In genomic region chr10:100522107-100522811, GRCh38 we compare ENCODE assay signal across 25 cellular contexts. TPM values are rescaled to one million over a fixed set of nuclear protein-coding genes. Genes with fewer than 3 reads are reported as not detected.
A peak's percentile ranks its signal among the peaks of the same experiment; 100 is the strongest.
DNase-seq lines count a peak whose midpoint lies in the region; ATAC-seq, FAIRE-seq and TF ChIP-seq lines count a peak whose summit lies in the region.
"Had no signal": no experiment of that assay in that cellular context is flagged by ENCODE, and none has a peak within 500 bp of the region (broad histone marks: within the 10 kb centered on the region; RNA-seq: fewer than 3 reads in every experiment).

No MANE protein-coding gene starts in this region.

- CTCF ChIA-PET in HepG2 (lab: Yijun Ruan, JAX; ENCODE audit: low intra/inter-chr PET ratio, low total read pairs) (no interaction called here), RWPE1 (lab: Yijun Ruan, JAX) (interaction anchor here (0.6 to 1.3 kb wide), 3 partner anchors 11 to 88 kb away, joined by 3 read pairs; no protein-coding TSS in a partner anchor), endothelial cell of umbilical vein (lab: Charles Lee) (interaction anchor here (0.8 to 4.6 kb wide), 5 partner anchors 13 to 356 kb away, joined by 3 to 14 read pairs (median 3); partner anchors contain the start of gene HIF1AN)

- H3K4me1 ChIP-seq in HepG2 (ENCODE audit: insufficient read depth, low read length): peaks cover 14% of the 10 kb centered on the region
- peaks cover 0 to 25% (median 3%) of the 10 kb centered on the region in 4 donors for H3K4me1 ChIP-seq in right lobe of liver
- H3K4me1 ChIP-seq in endothelial cell of umbilical vein (ENCODE audit: control insufficient read depth, extremely low read depth, insufficient read depth, low read length): peaks cover 31% of the 10 kb centered on the region
- no peaks in the 10 kb centered on the region for H3K4me1 ChIP-seq in ascending aorta

- H3K27ac Mint-ChIP-seq in stimulated activated naive B cell treated with anti-CD40 and anti-IgM and Interleukin-4, amounts not matched to agents 10 μg/mL and 1 μg/mL and 100 μg/mL, for 72 hours: no peak overlapping the region
- H3K27ac Mint-ChIP-seq: brain, nephron progenitor cell, type B pancreatic cell had no signal

- 99% methylated on average over 5 of the region's 5 CpGs for WGBS in HepG2 (ENCODE audit: low lambda C conversion rate)
- 72% methylated on average over 5 of the region's 5 CpGs for WGBS in right lobe of liver (ENCODE audit: insufficient coverage, low coverage, low lambda C conversion rate, missing lambda C conversion rate)

- FAIRE-seq in HepG2 (lab: Jason Lieb, UNC) (no peak), endothelial cell of umbilical vein (lab: Jason Lieb, UNC) (peak; percentile 47)
- FAIRE-seq: D721Med, GM12892 had no signal

- no peak overlapping the region for H3K4me3 Mint-ChIP-seq in stimulated activated naive B cell treated with anti-CD40 and anti-IgM and Interleukin-4, amounts not matched to agents 10 μg/mL and 1 μg/mL and 100 μg/mL, for 72 hours
- H3K4me3 Mint-ChIP-seq: CD14-positive monocyte, nephron progenitor cell, type B pancreatic cell had no signal

- ATAC-seq in HepG2 (no peak), right lobe of liver (no peak)
- no peak for ATAC-seq in stimulated activated naive B cell treated with anti-CD40 and anti-IgM and Interleukin-4, amounts not matched to agents 10 μg/mL and 1 μg/mL and 100 μg/mL, for 72 hours (replicated peaks)
- ATAC-seq: esophagus mucosa, left cardiac atrium, SK-N-SH treated with all-trans-retinoic acid at 6 μM for 48 hours had no signal

- H3K36me3 Mint-ChIP-seq in stimulated activated naive B cell treated with anti-CD40 and anti-IgM and Interleukin-4, amounts not matched to agents 10 μg/mL and 1 μg/mL and 100 μg/mL, for 72 hours: peaks cover 34 to 60% of the 10 kb centered on the region in 2 donors

- TF ChIP-seq RAD21 in HepG2 (CRISPR knock-in tag; IDR thresholded peaks at IDR 0.05): no peak

- no peak overlapping the region for H3K27ac ChIP-seq in HepG2 (ENCODE audit: extremely low read length, insufficient read depth, low read length)
- no peak overlapping the region for H3K27ac ChIP-seq in right lobe of liver
- H3K27ac ChIP-seq in RWPE1: no peak overlapping the region
- H3K27ac ChIP-seq in endothelial cell of umbilical vein (ENCODE audit: insufficient read depth, low read depth, low read length): no peak overlapping the region
- H3K27ac ChIP-seq in ascending aorta: no peak overlapping the region
- H3K27ac ChIP-seq: ovary had no signal

- H3K9ac ChIP-seq in HepG2 (ENCODE audit: insufficient read depth, low read depth, low read length) (no peak overlapping the region), endothelial cell of umbilical vein (replicated peaks; ENCODE audit: extremely low read depth, insufficient read depth, low read length) (no peak overlapping the region)

- no peaks in the 10 kb centered on the region for H3K9me1 ChIP-seq in endothelial cell of umbilical vein (replicated peaks; ENCODE audit: control insufficient read depth, extremely low read depth, insufficient read depth, low read length)

- BruUV-seq in HepG2 (replicated peaks; lab: Mats Ljungman, UMichigan) (no TSS peak), endothelial cell of umbilical vein (replicated peaks; lab: Mats Ljungman, UMichigan) (no TSS peak)

- no peaks in the 10 kb centered on the region for H3K9me3 Mint-ChIP-seq in stimulated activated naive B cell treated with anti-CD40 and anti-IgM and Interleukin-4, amounts not matched to agents 10 μg/mL and 1 μg/mL and 100 μg/mL, for 72 hours
- H3K9me3 Mint-ChIP-seq: brain, nephron progenitor cell, type B pancreatic cell had no signal

- H3K4me2 ChIP-seq in HepG2 (ENCODE audit: low read depth, low read length): no peak overlapping the region
- H3K4me2 ChIP-seq in endothelial cell of umbilical vein (ENCODE audit: insufficient read depth, low read length): no peak overlapping the region
- H3K4me2 ChIP-seq: smooth muscle cell had no signal

- intact Hi-C loops in HepG2 (cut with micrococcal nuclease; ENCODE audit: unreplicated experiment): no loop called here
- intact Hi-C loops in right lobe of liver (cut with DNase I): no loop called here
- intact Hi-C loops in endothelial cell of umbilical vein (cut with micrococcal nuclease): no loop called here
- intact Hi-C loops in ascending aorta (cut with DNase I): loop anchor here (10.0 kb wide), 1 partner anchor 677 kb away; no protein-coding TSS in a partner anchor

- POLR2A ChIA-PET in HepG2 (lab: Yijun Ruan, JAX) (interaction anchor here (2.8 kb wide), 1 partner anchor 13 kb away, joined by 9 read pairs; the partner anchor contains the start of gene HIF1AN), RWPE1 (lab: Yijun Ruan, JAX; ENCODE audit: low non-redundant PET) (interaction anchor here (1.2 kb wide), 1 partner anchor 13 kb away, joined by 3 read pairs; the partner anchor contains the start of gene HIF1AN), endothelial cell of umbilical vein (lab: Charles Lee) (interaction anchor here (0.7 kb wide), 1 partner anchor 240 kb away, joined by 3 read pairs; no protein-coding TSS in a partner anchor)

- H2AFZ ChIP-seq in HepG2 (ENCODE audit: low read length) (no peak overlapping the region), endothelial cell of umbilical vein (ENCODE audit: low read depth, low read length) (no peak overlapping the region)

- no peak for TF ChIP-seq POLR2A in HepG2 (IDR thresholded peaks at IDR 0.05; ENCODE audit: insufficient read depth in 1 of 2, low read depth in 2 of 2, low read length in 2 of 2)
- no peak for TF ChIP-seq POLR2A in right lobe of liver (IDR thresholded peaks at IDR 0.05)
- TF ChIP-seq POLR2A in endothelial cell of umbilical vein (IDR thresholded peaks at IDR 0.05; ENCODE audit: low read depth, low read length): no peak

- TF ChIP-seq CTCF in HepG2 (CRISPR knock-in tag; IDR thresholded peaks at IDR 0.05): no peak
- no peak for TF ChIP-seq CTCF in right lobe of liver (IDR thresholded peaks at IDR 0.05)
- no peak for TF ChIP-seq CTCF in RWPE1 (conservative IDR thresholded peaks at IDR 0.05; ENCODE audit: low read depth)
- TF ChIP-seq CTCF in endothelial cell of umbilical vein (IDR thresholded peaks at IDR 0.05; ENCODE audit: extremely low read depth in 1 of 2, insufficient read depth in 1 of 2, low read depth in 1 of 2, low read length in 2 of 2): no peak
- TF ChIP-seq CTCF in ascending aorta (IDR thresholded peaks at IDR 0.05): no peak

- DNase-seq in HepG2 (ENCODE audit: low spot score): no peak
- DNase-seq in right lobe of liver: no peak
- peak; percentile 34 for DNase-seq in RWPE1 (ENCODE audit: low spot score)
- DNase-seq in endothelial cell of umbilical vein (ENCODE audit: low read depth, low spot score): no peak
- DNase-seq in ascending aorta (ENCODE audit: low spot score in 2 of 2): no peak
- DNase-seq in COR-L47 (lab: John Stamatoyannopoulos, UW): no peak
- DNase-seq in stimulated activated naive B cell treated with anti-CD40 and anti-IgM and Interleukin-4, amounts not matched to agents 10 μg/mL and 1 μg/mL and 100 μg/mL, for 72 hours: no peak
- DNase-seq: effector CD8-positive, alpha-beta T cell; left cardiac atrium; NCI-H146; NCI-H446 treated with DMSO at 0.1 percent for 48 hours; nephron progenitor cell; ovary; stimulated activated CD4-positive, alpha-beta T cell treated with anti-CD3 and anti-CD28 coated beads, Interleukin-1b, Interleukin-23, amount 100 ng/mL, for 48 hours had no signal

- dilution Hi-C loops in endothelial cell of umbilical vein (cut with MboI; ENCODE audit: extremely low pct_ligation_motif_present, low sequenced_read_pairs): no loop called here

- H3K36me3 ChIP-seq in HepG2 (replicated peaks in 1 of 2; ENCODE audit: control insufficient read depth in 1 of 2, insufficient read depth in 2 of 2, low read length in 2 of 2) (peaks cover 4 to 28% of the 10 kb centered on the region in 2 experiments), right lobe of liver (peaks cover 0 to 40% (median 21%) of the 10 kb centered on the region in 4 donors), endothelial cell of umbilical vein (ENCODE audit: control insufficient read depth in 2 of 2, extremely low read depth in 1 of 2, insufficient read depth in 2 of 2, low read length in 2 of 2) (peaks cover 11 to 18% of the 10 kb centered on the region in 2 experiments), ascending aorta (peaks cover 26 to 40% of the 10 kb centered on the region in 2 donors)
- H3K36me3 ChIP-seq: ovary had no signal

- H4K20me1 ChIP-seq in HepG2 (ENCODE audit: insufficient read depth, low read length) (no peaks in the 10 kb centered on the region), endothelial cell of umbilical vein (replicated peaks; ENCODE audit: control insufficient read depth, extremely low read depth, insufficient read depth, low read length) (no peaks in the 10 kb centered on the region)

- H3K79me2 ChIP-seq in HepG2 (ENCODE audit: insufficient read depth, low read length) (no peaks in the 10 kb centered on the region), endothelial cell of umbilical vein (ENCODE audit: control insufficient read depth, insufficient read depth, low read length) (no peaks in the 10 kb centered on the region)

- H3K9me3 ChIP-seq in HepG2 (ENCODE audit: low read length) (no peaks in the 10 kb centered on the region), right lobe of liver (no peaks in the 10 kb centered on the region), endothelial cell of umbilical vein (replicated peaks; ENCODE audit: control insufficient read depth, insufficient read depth, low read length) (no peaks in the 10 kb centered on the region), ascending aorta (no peaks in the 10 kb centered on the region)
- H3K9me3 ChIP-seq: ovary had no signal

- peaks cover 10% of the 10 kb centered on the region in 2 donors for H3K4me1 Mint-ChIP-seq in stimulated activated naive B cell treated with anti-CD40 and anti-IgM and Interleukin-4, amounts not matched to agents 10 μg/mL and 1 μg/mL and 100 μg/mL, for 72 hours

- no peak overlapping the region for H3K4me3 ChIP-seq in HepG2 (replicated peaks in 1 of 3; ENCODE audit: insufficient read depth in 1 of 3, low read depth in 2 of 3, low read length in 3 of 3)
- H3K4me3 ChIP-seq in right lobe of liver: no peak overlapping the region
- H3K4me3 ChIP-seq in endothelial cell of umbilical vein (replicated peaks in 1 of 3; ENCODE audit: insufficient read depth in 1 of 3, low read depth in 1 of 3, low read length in 3 of 3): no peak overlapping the region
- no peak overlapping the region for H3K4me3 ChIP-seq in ascending aorta
- H3K4me3 ChIP-seq: ovary, smooth muscle cell had no signal

- H3K27me3 ChIP-seq in HepG2 (ENCODE audit: control insufficient read depth in 1 of 2, insufficient read depth in 2 of 2, low read length in 2 of 2): no peaks in the 10 kb centered on the region
- H3K27me3 ChIP-seq in right lobe of liver: no peaks in the 10 kb centered on the region
- no peaks in the 10 kb centered on the region for H3K27me3 ChIP-seq in endothelial cell of umbilical vein (ENCODE audit: control insufficient read depth in 2 of 2, insufficient read depth in 2 of 2, low read length in 2 of 2)
- no peaks in the 10 kb centered on the region for H3K27me3 ChIP-seq in ascending aorta
- H3K27me3 ChIP-seq: ovary had no signal

- H3K27me3 Mint-ChIP-seq in stimulated activated naive B cell treated with anti-CD40 and anti-IgM and Interleukin-4, amounts not matched to agents 10 μg/mL and 1 μg/mL and 100 μg/mL, for 72 hours: peaks cover 16 to 17% of the 10 kb centered on the region in 2 donors

- in situ Hi-C loops in HepG2 (cut with HindIII; ENCODE audit: extremely low pct_ligation_motif_present, low pct_unique_long_range_greater_than_20kb): no loop called here

- no peak for TF ChIP-seq EP300 in HepG2 (IDR thresholded peaks at IDR 0.05; ENCODE audit: low read depth in 2 of 2, low read length in 2 of 2)
- TF ChIP-seq EP300 in HepG2 (CRISPR knock-in tag; IDR thresholded peaks at IDR 0.05; ENCODE audit: borderline replicate concordance): no peak

RNA-seq across cellular contexts. Expression of gene SEC31B, which starts 2.6 kb away (rescaled TPM):
- total RNA-seq in HepG2 (2016; rRNA removed; fragmentation: Illumina TruSeq; extraction: Trizol) (0.56 and 2.0 TPM in 2 replicates), right lobe of liver (1 to 10 TPM; 2.4 to 9.1 (median 4.7) TPM), endothelial cell of umbilical vein (11.1 and 12.5 TPM in 2 replicates), ascending aorta (9.2 TPM)
- 0.10 and 0.35 TPM in 2 replicates for total RNA-seq in HepG2 (2016; cell fraction: cytosol; rRNA removed; fragmentation: Illumina TruSeq; extraction: Trizol; ENCODE audit: low read depth)
- 0.28 and 2.1 TPM in 2 replicates for total RNA-seq in HepG2 (2016; cell fraction: insoluble cytoplasmic fraction; rRNA removed; fragmentation: Illumina TruSeq; extraction: Trizol)
- 0.41 and 0.43 TPM in 2 replicates for total RNA-seq in HepG2 (2016; cell fraction: membrane; rRNA removed; fragmentation: Illumina TruSeq; extraction: Trizol)
- 3.6 and 4.9 TPM in 2 replicates for total RNA-seq in HepG2 (2016; cell fraction: nucleus; rRNA removed; fragmentation: Illumina TruSeq; extraction: Trizol)
- polyA plus RNA-seq in HepG2 (2011; rRNA removed) (8.3 and 9.0 TPM in 2 replicates), endothelial cell of umbilical vein (13.3 and 14.4 TPM in 2 replicates)
- 1.0 and 1.1 TPM in 2 replicates for polyA plus RNA-seq in HepG2 (2011; cell fraction: cytosol; rRNA removed)
- polyA plus RNA-seq in HepG2 (2011; cell fraction: nucleus; rRNA removed): 61.2 and 63.8 TPM in 2 replicates
- polyA plus RNA-seq in HepG2 (2012): 4.3 and 7.1 TPM in 2 replicates
- polyA plus RNA-seq in HepG2 (2016; cell fraction: cytosol; fragmentation: Illumina TruSeq; extraction: Trizol; ENCODE audit: low read depth): 0.03 and 0.17 TPM in 2 replicates
- polyA plus RNA-seq in HepG2 (2016; cell fraction: insoluble cytoplasmic fraction; fragmentation: Illumina TruSeq; extraction: Trizol; ENCODE audit: low read depth): 0.17 and 0.28 TPM in 2 replicates
- polyA plus RNA-seq in HepG2 (2016; cell fraction: membrane; fragmentation: Illumina TruSeq; extraction: Trizol; ENCODE audit: low read depth): 0.06 TPM in 1 of 2 replicates, not detected in the other
- 12.1 and 14.5 TPM in 2 replicates for polyA plus RNA-seq in HepG2 (2016; cell fraction: nucleus; fragmentation: Illumina TruSeq; extraction: Trizol; ENCODE audit: insufficient read depth, low read depth)
- polyA minus RNA-seq in HepG2 (2011; rRNA and poly(A)+ RNA removed; ENCODE audit: low replicate concordance): 5.4 and 6.4 TPM in 2 replicates
- not detected in 2 replicates for polyA minus RNA-seq in HepG2 (2011; cell fraction: cytosol; rRNA and poly(A)+ RNA removed)
- 16.1 and 18.5 TPM in 2 replicates for polyA minus RNA-seq in HepG2 (2011; cell fraction: nucleus; rRNA and poly(A)+ RNA removed)
- polyA plus RNA-seq in endothelial cell of umbilical vein (2011; cell fraction: cytosol; rRNA removed): 1.2 and 2.7 TPM in 2 replicates
- 152 and 174 TPM in 2 replicates for polyA plus RNA-seq in endothelial cell of umbilical vein (2011; cell fraction: nucleus; rRNA removed)
- polyA plus RNA-seq in endothelial cell of umbilical vein (2012): 7.1 and 8.2 TPM in 2 replicates
- 16.6 TPM in 2 replicates for polyA minus RNA-seq in endothelial cell of umbilical vein
- polyA minus RNA-seq in endothelial cell of umbilical vein (2011; cell fraction: cytosol; rRNA and poly(A)+ RNA removed): 0.72 TPM
- polyA minus RNA-seq in endothelial cell of umbilical vein (2011; cell fraction: nucleus; rRNA and poly(A)+ RNA removed): 19.3 and 25.6 TPM in 2 replicates

RNA-seq across cellular contexts. Expression of gene NDUFB8, which starts 7.4 kb away (rescaled TPM):
- total RNA-seq in HepG2 (2016; rRNA removed; fragmentation: Illumina TruSeq; extraction: Trizol): 216 and 222 TPM in 2 replicates
- 214 and 229 TPM in 2 replicates for total RNA-seq in HepG2 (2016; cell fraction: cytosol; rRNA removed; fragmentation: Illumina TruSeq; extraction: Trizol; ENCODE audit: low read depth)
- 217 and 240 TPM in 2 replicates for total RNA-seq in HepG2 (2016; cell fraction: insoluble cytoplasmic fraction; rRNA removed; fragmentation: Illumina TruSeq; extraction: Trizol)
- total RNA-seq in HepG2 (2016; cell fraction: membrane; rRNA removed; fragmentation: Illumina TruSeq; extraction: Trizol): 124 and 145 TPM in 2 replicates
- 85.9 and 90.2 TPM in 2 replicates for total RNA-seq in HepG2 (2016; cell fraction: nucleus; rRNA removed; fragmentation: Illumina TruSeq; extraction: Trizol)
- polyA plus RNA-seq in HepG2 (2011; rRNA removed): 197 and 210 TPM in 2 replicates
- 254 and 343 TPM in 2 replicates for polyA plus RNA-seq in HepG2 (2011; cell fraction: cytosol; rRNA removed)
- 99.7 and 123 TPM in 2 replicates for polyA plus RNA-seq in HepG2 (2011; cell fraction: nucleus; rRNA removed)
- 111 and 145 TPM in 2 replicates for polyA plus RNA-seq in HepG2 (2012)
- 227 and 238 TPM in 2 replicates for polyA plus RNA-seq in HepG2 (2016; cell fraction: cytosol; fragmentation: Illumina TruSeq; extraction: Trizol; ENCODE audit: low read depth)
- 243 and 299 TPM in 2 replicates for polyA plus RNA-seq in HepG2 (2016; cell fraction: insoluble cytoplasmic fraction; fragmentation: Illumina TruSeq; extraction: Trizol; ENCODE audit: low read depth)
- polyA plus RNA-seq in HepG2 (2016; cell fraction: membrane; fragmentation: Illumina TruSeq; extraction: Trizol; ENCODE audit: low read depth): 128 and 140 TPM in 2 replicates
- 156 and 175 TPM in 2 replicates for polyA plus RNA-seq in HepG2 (2016; cell fraction: nucleus; fragmentation: Illumina TruSeq; extraction: Trizol; ENCODE audit: insufficient read depth, low read depth)
- polyA minus RNA-seq in HepG2 (2011; rRNA and poly(A)+ RNA removed; ENCODE audit: low replicate concordance): 152 and 277 TPM in 2 replicates
- polyA minus RNA-seq in HepG2 (2011; cell fraction: cytosol; rRNA and poly(A)+ RNA removed): 35.1 and 42.8 TPM in 2 replicates
- 39.4 and 47.6 TPM in 2 replicates for polyA minus RNA-seq in HepG2 (2011; cell fraction: nucleus; rRNA and poly(A)+ RNA removed)
- total RNA-seq in right lobe of liver: 100 to 1,000 TPM in 3 of 6 experiments, 10 to 100 TPM in 3; 93.6 to 125 (median 99.3) TPM
- 193 and 202 TPM in 2 replicates for total RNA-seq in endothelial cell of umbilical vein
- 516 and 526 TPM in 2 replicates for polyA plus RNA-seq in endothelial cell of umbilical vein
- polyA plus RNA-seq in endothelial cell of umbilical vein (2011; cell fraction: cytosol; rRNA removed): 320 and 328 TPM in 2 replicates
- polyA plus RNA-seq in endothelial cell of umbilical vein (2011; cell fraction: nucleus; rRNA removed): 118 and 126 TPM in 2 replicates
- polyA plus RNA-seq in endothelial cell of umbilical vein (2012): 264 and 270 TPM in 2 replicates
- 170 and 194 TPM in 2 replicates for polyA minus RNA-seq in endothelial cell of umbilical vein
- 83.7 TPM for polyA minus RNA-seq in endothelial cell of umbilical vein (2011; cell fraction: cytosol; rRNA and poly(A)+ RNA removed)
- 51.3 and 51.4 TPM in 2 replicates for polyA minus RNA-seq in endothelial cell of umbilical vein (2011; cell fraction: nucleus; rRNA and poly(A)+ RNA removed)
- total RNA-seq in ascending aorta: 71.1 TPM

RNA-seq across cellular contexts. Expression of gene HIF1AN, which starts 13.5 kb away (rescaled TPM):
- total RNA-seq in HepG2 (2016; rRNA removed; fragmentation: Illumina TruSeq; extraction: Trizol): 10.7 and 14.9 TPM in 2 replicates
- total RNA-seq in HepG2 (2016; cell fraction: cytosol; rRNA removed; fragmentation: Illumina TruSeq; extraction: Trizol; ENCODE audit: low read depth): 1.8 and 3.2 TPM in 2 replicates
- total RNA-seq in HepG2 (2016; cell fraction: insoluble cytoplasmic fraction; rRNA removed; fragmentation: Illumina TruSeq; extraction: Trizol): 9.8 and 13.6 TPM in 2 replicates
- total RNA-seq in HepG2 (2016; cell fraction: membrane; rRNA removed; fragmentation: Illumina TruSeq; extraction: Trizol): 5.8 TPM in 2 replicates
- total RNA-seq in HepG2 (2016; cell fraction: nucleus; rRNA removed; fragmentation: Illumina TruSeq; extraction: Trizol): 13.2 and 14.7 TPM in 2 replicates
- 8.0 and 8.6 TPM in 2 replicates for polyA plus RNA-seq in HepG2 (2011; rRNA removed)
- 4.9 and 6.1 TPM in 2 replicates for polyA plus RNA-seq in HepG2 (2011; cell fraction: cytosol; rRNA removed)
- polyA plus RNA-seq in HepG2 (2011; cell fraction: nucleus; rRNA removed): 14.4 and 18.5 TPM in 2 replicates
- 23.1 and 33.4 TPM in 2 replicates for polyA plus RNA-seq in HepG2 (2012)
- 3.9 TPM in 2 replicates for polyA plus RNA-seq in HepG2 (2016; cell fraction: cytosol; fragmentation: Illumina TruSeq; extraction: Trizol; ENCODE audit: low read depth)
- 25.9 and 28.8 TPM in 2 replicates for polyA plus RNA-seq in HepG2 (2016; cell fraction: insoluble cytoplasmic fraction; fragmentation: Illumina TruSeq; extraction: Trizol; ENCODE audit: low read depth)
- 5.7 and 6.4 TPM in 2 replicates for polyA plus RNA-seq in HepG2 (2016; cell fraction: membrane; fragmentation: Illumina TruSeq; extraction: Trizol; ENCODE audit: low read depth)
- polyA plus RNA-seq in HepG2 (2016; cell fraction: nucleus; fragmentation: Illumina TruSeq; extraction: Trizol; ENCODE audit: insufficient read depth, low read depth): 26.1 and 28.9 TPM in 2 replicates
- polyA minus RNA-seq in HepG2 (2011; rRNA and poly(A)+ RNA removed; ENCODE audit: low replicate concordance): 22.3 TPM in 2 replicates
- polyA minus RNA-seq in HepG2 (2011; cell fraction: cytosol; rRNA and poly(A)+ RNA removed): 6.8 and 7.3 TPM in 2 replicates
- 19.8 and 25.9 TPM in 2 replicates for polyA minus RNA-seq in HepG2 (2011; cell fraction: nucleus; rRNA and poly(A)+ RNA removed)
- total RNA-seq in right lobe of liver: 10 to 100 TPM in 3 of 6 experiments, 1 to 10 TPM in 3; 4.5 to 13.9 (median 11.3) TPM
- total RNA-seq in endothelial cell of umbilical vein: 33.8 and 34.0 TPM in 2 replicates
- 7.3 and 7.6 TPM in 2 replicates for polyA plus RNA-seq in endothelial cell of umbilical vein
- 4.7 and 5.1 TPM in 2 replicates for polyA plus RNA-seq in endothelial cell of umbilical vein (2011; cell fraction: cytosol; rRNA removed)
- polyA plus RNA-seq in endothelial cell of umbilical vein (2011; cell fraction: nucleus; rRNA removed): 14.5 and 16.5 TPM in 2 replicates
- polyA plus RNA-seq in endothelial cell of umbilical vein (2012): 24.3 and 27.7 TPM in 2 replicates
- 25.2 and 28.4 TPM in 2 replicates for polyA minus RNA-seq in endothelial cell of umbilical vein
- 6.7 TPM for polyA minus RNA-seq in endothelial cell of umbilical vein (2011; cell fraction: cytosol; rRNA and poly(A)+ RNA removed)
- polyA minus RNA-seq in endothelial cell of umbilical vein (2011; cell fraction: nucleus; rRNA and poly(A)+ RNA removed): 11.5 and 21.9 TPM in 2 replicates
- 4.7 TPM for total RNA-seq in ascending aorta

RNA-seq across cellular contexts. Expression of gene WNT8B, which starts 59.5 kb away (rescaled TPM):
- total RNA-seq in HepG2 (2016; rRNA removed; fragmentation: Illumina TruSeq; extraction: Trizol): 0.07 TPM in 1 of 2 replicates, not detected in the other
- total RNA-seq in HepG2 (2016; cell fraction: cytosol; rRNA removed; fragmentation: Illumina TruSeq; extraction: Trizol; ENCODE audit: low read depth): not detected in 2 replicates
- not detected in 2 replicates for total RNA-seq in HepG2 (2016; cell fraction: insoluble cytoplasmic fraction; rRNA removed; fragmentation: Illumina TruSeq; extraction: Trizol)
- not detected in 2 replicates for total RNA-seq in HepG2 (2016; cell fraction: membrane; rRNA removed; fragmentation: Illumina TruSeq; extraction: Trizol)
- total RNA-seq in HepG2 (2016; cell fraction: nucleus; rRNA removed; fragmentation: Illumina TruSeq; extraction: Trizol): not detected in 2 replicates
- polyA plus RNA-seq in HepG2 (2011; rRNA removed): 0.13 and 0.20 TPM in 2 replicates
- 0.09 TPM in 1 of 2 replicates, not detected in the other for polyA plus RNA-seq in HepG2 (2011; cell fraction: cytosol; rRNA removed)
- 0.21 and 0.31 TPM in 2 replicates for polyA plus RNA-seq in HepG2 (2011; cell fraction: nucleus; rRNA removed)
- 0.12 and 0.15 TPM in 2 replicates for polyA plus RNA-seq in HepG2 (2012)
- polyA plus RNA-seq in HepG2 (2016; cell fraction: cytosol; fragmentation: Illumina TruSeq; extraction: Trizol; ENCODE audit: low read depth): 0.05 TPM in 1 of 2 replicates, not detected in the other
- polyA plus RNA-seq in HepG2 (2016; cell fraction: insoluble cytoplasmic fraction; fragmentation: Illumina TruSeq; extraction: Trizol; ENCODE audit: low read depth): not detected in 2 replicates
- polyA plus RNA-seq in HepG2 (2016; cell fraction: membrane; fragmentation: Illumina TruSeq; extraction: Trizol; ENCODE audit: low read depth): not detected in 2 replicates
- polyA plus RNA-seq in HepG2 (2016; cell fraction: nucleus; fragmentation: Illumina TruSeq; extraction: Trizol; ENCODE audit: insufficient read depth, low read depth): not detected in 2 replicates
- 0.10 TPM in 1 of 2 replicates, not detected in the other for polyA minus RNA-seq in HepG2 (2011; rRNA and poly(A)+ RNA removed; ENCODE audit: low replicate concordance)
- not detected in 2 replicates for polyA minus RNA-seq in HepG2 (2011; cell fraction: cytosol; rRNA and poly(A)+ RNA removed)
- 0.13 TPM in 1 of 2 replicates, not detected in the other for polyA minus RNA-seq in HepG2 (2011; cell fraction: nucleus; rRNA and poly(A)+ RNA removed)
- under 1 TPM in 1 of 6 experiments, not detected in 5; 0.19 TPM for total RNA-seq in right lobe of liver
- total RNA-seq in endothelial cell of umbilical vein: not detected in 2 replicates
- polyA plus RNA-seq in endothelial cell of umbilical vein: not detected in 2 replicates
- not detected in 2 replicates for polyA plus RNA-seq in endothelial cell of umbilical vein (2011; cell fraction: cytosol; rRNA removed)
- not detected in 2 replicates for polyA plus RNA-seq in endothelial cell of umbilical vein (2011; cell fraction: nucleus; rRNA removed)
- polyA plus RNA-seq in endothelial cell of umbilical vein (2012): 0.08 TPM in 1 of 2 replicates, not detected in the other
- polyA minus RNA-seq in endothelial cell of umbilical vein: not detected in 2 replicates
- not detected for polyA minus RNA-seq in endothelial cell of umbilical vein (2011; cell fraction: cytosol; rRNA and poly(A)+ RNA removed)
- not detected in 2 replicates for polyA minus RNA-seq in endothelial cell of umbilical vein (2011; cell fraction: nucleus; rRNA and poly(A)+ RNA removed)
- total RNA-seq in ascending aorta: not detected
- total RNA-seq: esophagus mucosa, left cardiac atrium, lung microvascular endothelial cell, mucosa of gallbladder, OCI-LY7, smooth muscle cell had no signal
- polyA plus RNA-seq: CD14-positive monocyte, smooth muscle cell had no signal
